In the genomic region with DNA sequence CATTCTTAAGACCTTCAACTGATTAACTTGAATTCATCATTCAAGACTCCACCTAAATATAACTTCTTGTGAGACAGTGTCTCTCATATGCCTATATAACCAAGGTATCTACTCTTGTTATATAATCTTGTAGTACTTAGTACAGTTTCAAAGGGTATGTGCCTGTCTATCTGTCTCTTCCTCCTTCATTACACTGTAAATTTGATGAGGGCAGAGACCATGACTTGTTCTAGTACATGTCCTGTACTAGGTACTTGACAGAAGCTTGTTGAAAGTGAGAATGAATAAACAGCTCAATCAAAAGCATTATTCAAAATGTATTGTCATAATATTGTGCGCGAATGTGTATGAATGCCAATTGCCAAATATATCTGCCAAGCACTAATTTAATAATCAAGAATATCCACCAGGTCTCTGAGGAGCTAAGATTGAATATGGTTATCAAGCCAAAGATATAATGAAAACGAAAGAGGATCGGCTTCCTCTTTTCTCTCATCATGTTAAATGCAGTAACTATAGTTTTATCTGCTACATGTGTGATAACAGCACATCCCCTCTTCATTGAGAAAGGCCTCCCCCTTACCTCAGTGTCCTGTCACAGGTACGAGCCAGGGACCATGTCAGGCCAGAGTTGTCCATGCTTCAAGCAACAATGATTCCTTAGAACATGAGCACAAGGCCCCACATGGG, we compare ENCODE assay signal across 17 cellular contexts.
DNase-seq lines count a peak whose midpoint lies in the region; ATAC-seq and TF ChIP-seq lines count a peak whose summit lies in the region.
"Had no signal": no experiment of that assay in that cellular context is flagged by ENCODE, and none has a peak within 500 bp of the region (broad histone marks: within the 10 kb centered on the region; RNA-seq: fewer than 3 reads in every experiment).

No MANE protein-coding gene starts in this region.

- no peak for TF ChIP-seq CTCF in Calu3 (IDR thresholded peaks at IDR 0.05; ENCODE audit: unreplicated experiment)

- H3K9me3 Mint-ChIP-seq in naive B cell (peaks cover 0 to 2% (median 0%) of the 10 kb centered on the region in 7 donors), Calu3 (ENCODE audit: low read depth, unreplicated experiment) (no peaks in the 10 kb centered on the region)
- H3K9me3 Mint-ChIP-seq: activated naive CD8-positive, alpha-beta T cell treated with anti-CD3 and anti-CD28 coated beads, Interleukin-2, amount 10 ng/mL, durations not matched to agents 7 days and 5 days; CD8-positive, alpha-beta T cell; nephron progenitor cell had no signal

- H3K27ac Mint-ChIP-seq in naive B cell (peak overlapping the region in 2 of 6 donors; percentile 13 to 37), Calu3 (ENCODE audit: unreplicated experiment) (no peak overlapping the region)
- H3K27ac Mint-ChIP-seq: activated naive CD8-positive, alpha-beta T cell treated with anti-CD3 and anti-CD28 coated beads, Interleukin-2, amount 10 ng/mL, durations not matched to agents 7 days and 5 days; CD8-positive, alpha-beta T cell; nephron progenitor cell had no signal

- intact Hi-C loops in Calu3 (cut with micrococcal nuclease; ENCODE audit: unreplicated experiment), result no loop called here

- H3K4me1 Mint-ChIP-seq in naive B cell (peaks cover 0 to 10% (median 5%) of the 10 kb centered on the region in 3 donors), Calu3 (ENCODE audit: low read depth, unreplicated experiment) (peaks cover 7% of the 10 kb centered on the region)
- H3K4me1 Mint-ChIP-seq: activated naive CD8-positive, alpha-beta T cell treated with anti-CD3 and anti-CD28 coated beads, Interleukin-2, amount 10 ng/mL, durations not matched to agents 7 days and 5 days had no signal

- BruUV-seq in Calu3 (replicated peaks; lab: Mats Ljungman, UMichigan), result no TSS peak

- no peaks in the 10 kb centered on the region for H3K27me3 Mint-ChIP-seq in naive B cell
- H3K27me3 Mint-ChIP-seq in Calu3 (ENCODE audit: unreplicated experiment), result no peaks in the 10 kb centered on the region
- H3K27me3 Mint-ChIP-seq: activated naive CD8-positive, alpha-beta T cell treated with anti-CD3 and anti-CD28 coated beads, Interleukin-2, amount 10 ng/mL, durations not matched to agents 7 days and 5 days had no signal

- H3K36me3 Mint-ChIP-seq in naive B cell (peaks cover 0 to 5% of the 10 kb centered on the region in 2 donors), Calu3 (ENCODE audit: insufficient read depth, unreplicated experiment) (no peaks in the 10 kb centered on the region)
- H3K36me3 Mint-ChIP-seq: activated naive CD8-positive, alpha-beta T cell treated with anti-CD3 and anti-CD28 coated beads, Interleukin-2, amount 10 ng/mL, durations not matched to agents 7 days and 5 days; CD8-positive, alpha-beta T cell had no signal

- peak; percentile 75 for ATAC-seq in GM18868 (IDR thresholded peaks at IDR 0.05; ENCODE audit: unreplicated experiment)
- peak; percentile 63 for ATAC-seq in HG02610 (IDR thresholded peaks at IDR 0.05; ENCODE audit: unreplicated experiment)
- peak; percentile 61 for ATAC-seq in HG03521 (IDR thresholded peaks at IDR 0.05; ENCODE audit: unreplicated experiment)
- ATAC-seq in naive B cell (ENCODE audit: low read depth in 2 of 2), result peak; percentile 60
- ATAC-seq: CD8-positive, alpha-beta T cell; HCT116; heart left ventricle had no signal

- H3K4me3 Mint-ChIP-seq in naive B cell (no peak overlapping the region), Calu3 (ENCODE audit: low read depth, unreplicated experiment) (no peak overlapping the region)
- H3K4me3 Mint-ChIP-seq: activated naive CD8-positive, alpha-beta T cell treated with anti-CD3 and anti-CD28 coated beads, Interleukin-2, amount 10 ng/mL, durations not matched to agents 7 days and 5 days; CD8-positive, alpha-beta T cell; nephron progenitor cell had no signal

- DNase-seq in naive B cell (no peak), dedifferentiated amniotic fluid mesenchymal stem cell (ENCODE audit: extremely low spot score) (no peak), Calu3 (no peak), T-helper 2 cell (no peak), occipital lobe (lab: John Stamatoyannopoulos, UW) (no peak)
- DNase-seq: activated naive CD8-positive, alpha-beta T cell treated with anti-CD3 and anti-CD28 coated beads, Interleukin-2, amount 10 ng/mL, durations not matched to agents 7 days and 5 days; CD8-positive, alpha-beta T cell; GF-D8; heart left ventricle; NCI-H1105; NCI-H524 treated with DMSO at 0.1 percent for 48 hours; nephron progenitor cell; Right ventricle myocardium superior had no signal

- CTCF ChIA-PET in Calu3 (lab: Charles Lee), result no interaction called here
